Comparison of ENCODE assay signal across 9 cellular contexts in genomic region chr19:952680-953500, GRCh38. TPM values are rescaled to one million over a fixed set of nuclear protein-coding genes. Genes with fewer than 3 reads are reported as not detected.
DNase-seq lines count a peak whose midpoint lies in the region; ATAC-seq, FAIRE-seq and TF ChIP-seq lines count a peak whose summit lies in the region.
"Had no signal": no experiment of that assay in that cellular context is flagged by ENCODE, and none has a peak within 500 bp of the region (broad histone marks: within the 10 kb centered on the region; RNA-seq: fewer than 3 reads in every experiment).

No MANE protein-coding gene starts in this region.

- H3K4me1 Mint-ChIP-seq in progenitor cell of endocrine pancreas (ENCODE audit: low read depth), result peaks cover 34% of the 10 kb centered on the region

- no peaks in the 10 kb centered on the region for H3K27me3 Mint-ChIP-seq in progenitor cell of endocrine pancreas

- no peaks in the 10 kb centered on the region for H3K36me3 Mint-ChIP-seq in progenitor cell of endocrine pancreas (ENCODE audit: insufficient read depth)

- no peaks in the 10 kb centered on the region for H3K9me3 Mint-ChIP-seq in progenitor cell of endocrine pancreas (ENCODE audit: low read depth)

- FAIRE-seq in HTR-8/SVneo (lab: Jason Lieb, UNC), result no peak

- DNase-seq in NB4 (ENCODE audit: low read depth), result peak; percentile 66
- peak; percentile 59 for DNase-seq in progenitor cell of endocrine pancreas (ENCODE audit: low spot score, unreplicated experiment)
- DNase-seq in HTR-8/SVneo (ENCODE audit: insufficient read length, low spot score), result no peak
- DNase-seq in T-helper 9 cell, result no peak
- DNase-seq: SIG-M5 had no signal

- peak overlapping the region; percentile 97 for H3K27ac Mint-ChIP-seq in progenitor cell of endocrine pancreas

- TF ChIP-seq POLR2A in NB4 (IDR thresholded peaks at IDR 0.05; ENCODE audit: extremely low read depth, insufficient read length), result no peak

- H3K4me3 ChIP-seq in GM08714 (ENCODE audit: low read length) (peak overlapping the region; percentile 3; the same call in 1 of the 2 replicates), NB4 (ENCODE audit: low read depth, low read length) (no peak overlapping the region)

- TF ChIP-seq CTCF in NB4 (IDR thresholded peaks at IDR 0.05; ENCODE audit: low read depth, low read length) (no peak), progenitor cell of endocrine pancreas (IDR thresholded peaks at IDR 0.05; ENCODE audit: unreplicated experiment) (no peak)

- ATAC-seq in esophagus mucosa, result peak; percentile 18
- no peak for ATAC-seq in HG03159 (IDR thresholded peaks at IDR 0.05; ENCODE audit: unreplicated experiment)

- H3K4me3 Mint-ChIP-seq in progenitor cell of endocrine pancreas (ENCODE audit: low read depth), result peak overlapping the region; percentile 62

RNA-seq across cellular contexts. Expression of gene ARID3A, which starts 27.1 kb away (rescaled TPM):
- total RNA-seq in esophagus mucosa (6.9 TPM), progenitor cell of endocrine pancreas (149 and 154 TPM in 2 replicates)

RNA-seq across cellular contexts. Expression of gene WDR18, which starts 31.3 kb away (rescaled TPM):
- total RNA-seq in esophagus mucosa, result 41.2 TPM
- total RNA-seq in progenitor cell of endocrine pancreas, result 71.8 and 72.3 TPM in 2 replicates

RNA-seq across cellular contexts. Expression of gene KISS1R, which starts 35.8 kb away (rescaled TPM):
- total RNA-seq in esophagus mucosa (not detected), progenitor cell of endocrine pancreas (5.8 and 6.1 TPM in 2 replicates)
- total RNA-seq: M059J had no signal

RNA-seq across cellular contexts. Expression of gene R3HDM4, which starts 39.9 kb away (rescaled TPM):
- total RNA-seq in esophagus mucosa (59.2 TPM), progenitor cell of endocrine pancreas (61.4 and 63.1 TPM in 2 replicates)

RNA-seq across cellular contexts. Expression of gene GRIN3B, which starts 47.3 kb away (rescaled TPM):
- total RNA-seq in esophagus mucosa (not detected), progenitor cell of endocrine pancreas (1.4 and 1.5 TPM in 2 replicates)
- total RNA-seq: M059J had no signal

Comparison
In these comparisons a context has a peak if more than half of its experiments do, and no peak if none do; other contexts are left out.
1. DNase-seq: peak in NB4 (single experiment) and progenitor cell of endocrine pancreas (single experiment); none in HTR-8/SVneo (single experiment) and T-helper 9 cell (single experiment).
2. RNA of gene ARID3A, which starts 27.1 kb away (total RNA-seq): 149 to 154 TPM in progenitor cell of endocrine pancreas; 6.9 TPM in esophagus mucosa (single experiment); every median in the first group is over 10 times any median in the second.